In genomic region chr9:131912069-131912468, GRCh38 we compare ENCODE assay signal across 29 cellular contexts.
"Had no signal": no experiment of that assay in that cellular context is flagged by ENCODE, and none has a peak within 500 bp of the region (broad histone marks: within the 10 kb centered on the region; RNA-seq: fewer than 3 reads in every experiment).

No MANE protein-coding gene starts in this region.

- H3K9me3 Mint-ChIP-seq: natural killer cell; nephron; stimulated activated effector memory CD8-positive, alpha-beta T cell treated with anti-CD3 and anti-CD28 coated beads, Interleukin-12 subunit alpha, Interleukin-12 subunit beta, amount 100 ng/mL, for 72 hours; stimulated activated naive B cell treated with anti-CD40 and anti-IgM and Interleukin-4, amounts not matched to agents 10 μg/mL and 1 μg/mL and 100 μg/mL, for 72 hours; stimulated activated naive CD8-positive, alpha-beta T cell treated with anti-CD3 and anti-CD28 coated beads, Interleukin-15, Interleukin-2, amounts not matched to agents 100 ng/mL and 50 ng/mL, for 24 hours had no signal

- H3K79me2 ChIP-seq: parathyroid adenoma had no signal

- H3K4me1 Mint-ChIP-seq: nephron had no signal

- DNase-seq: naive thymus-derived CD4-positive, alpha-beta T cell; natural killer cell; occipital lobe; ovary; psoas muscle; right cardiac atrium; right lobe of liver; sigmoid colon; small intestine; stimulated activated CD4-positive, alpha-beta T cell treated with anti-CD3 and anti-CD28 coated beads, Interleukin-15, amount 100 ng/mL, for 24 hours; stimulated activated CD4-positive, alpha-beta T cell treated with anti-CD3 and anti-CD28 coated beads, Interleukin-2, amount 100 ng/mL, for 24 hours; stimulated activated CD4-positive, alpha-beta T cell treated with anti-CD3 and anti-CD28 coated beads, Interleukin-2, amount 100 ng/mL, for 48 hours; stimulated activated CD4-positive, alpha-beta T cell treated with anti-CD3 and anti-CD28 coated beads, Interleukin-4, amount 100 ng/mL, for 24 hours; stimulated activated naive B cell treated with anti-CD40 and anti-IgM and Interleukin-4, amounts not matched to agents 10 μg/mL and 1 μg/mL and 100 μg/mL, for 72 hours; stimulated activated naive CD4-positive, alpha-beta T cell treated with Interleukin-2 at 50 U/mL for 16 hours; substantia nigra; testis; tibial artery; transverse colon; upper lobe of left lung had no signal

- H3K9me3 ChIP-seq: ovary, psoas muscle, right lobe of liver, sigmoid colon, suprapubic skin, testis, tibial artery, transverse colon, upper lobe of left lung, vagina had no signal

- H3K4me2 ChIP-seq: neural progenitor cell had no signal

- H3K27ac ChIP-seq: neural progenitor cell, ovary, parathyroid adenoma, psoas muscle, right lobe of liver, sigmoid colon, suprapubic skin, testis, tibial artery, transverse colon, upper lobe of left lung, vagina had no signal

- H3K36me3 Mint-ChIP-seq: natural killer cell; stimulated activated effector memory CD8-positive, alpha-beta T cell treated with anti-CD3 and anti-CD28 coated beads, Interleukin-12 subunit alpha, Interleukin-12 subunit beta, amount 100 ng/mL, for 72 hours had no signal

- H3K4me1 ChIP-seq: neural progenitor cell, parathyroid adenoma, psoas muscle, right lobe of liver, sigmoid colon, suprapubic skin, testis, tibial artery, transverse colon, vagina had no signal

- H3K4me3 ChIP-seq: neural progenitor cell, ovary, psoas muscle, right lobe of liver, sigmoid colon, suprapubic skin, testis, tibial artery, transverse colon, upper lobe of left lung, vagina had no signal

- H2AFZ ChIP-seq: neural progenitor cell, parathyroid adenoma had no signal

- H3K9ac ChIP-seq: neural progenitor cell, parathyroid adenoma had no signal

- ATAC-seq: naive thymus-derived CD4-positive, alpha-beta T cell; natural killer cell; psoas muscle; right cardiac atrium; right lobe of liver; stimulated activated effector memory CD8-positive, alpha-beta T cell treated with anti-CD3 and anti-CD28 coated beads, Interleukin-12 subunit alpha, Interleukin-12 subunit beta, amount 100 ng/mL, for 72 hours; stimulated activated naive B cell treated with anti-CD40 and anti-IgM and Interleukin-4, amounts not matched to agents 10 μg/mL and 1 μg/mL and 100 μg/mL, for 72 hours had no signal

- FAIRE-seq: small intestine, urothelium cell line had no signal

- H3K36me3 ChIP-seq: neural progenitor cell, ovary, right lobe of liver, sigmoid colon, suprapubic skin, tibial artery, transverse colon, upper lobe of left lung, vagina had no signal

- H3K27me3 Mint-ChIP-seq: naive thymus-derived CD4-positive, alpha-beta T cell; progenitor cell of endocrine pancreas; stimulated activated naive B cell treated with anti-CD40 and anti-IgM and Interleukin-4, amounts not matched to agents 10 μg/mL and 1 μg/mL and 100 μg/mL, for 72 hours; stimulated activated naive CD8-positive, alpha-beta T cell treated with anti-CD3 and anti-CD28 coated beads, Interleukin-15, Interleukin-2, amounts not matched to agents 100 ng/mL and 50 ng/mL, for 24 hours had no signal

- H3K4me3 Mint-ChIP-seq: naive thymus-derived CD4-positive, alpha-beta T cell; natural killer cell; nephron; neural progenitor cell; stimulated activated effector memory CD8-positive, alpha-beta T cell treated with anti-CD3 and anti-CD28 coated beads, Interleukin-12 subunit alpha, Interleukin-12 subunit beta, amount 100 ng/mL, for 72 hours; stimulated activated naive B cell treated with anti-CD40 and anti-IgM and Interleukin-4, amounts not matched to agents 10 μg/mL and 1 μg/mL and 100 μg/mL, for 72 hours; stimulated activated naive CD8-positive, alpha-beta T cell treated with anti-CD3 and anti-CD28 coated beads, Interleukin-15, Interleukin-2, amounts not matched to agents 100 ng/mL and 50 ng/mL, for 24 hours had no signal

- H3K27me3 ChIP-seq: neural progenitor cell, ovary, right lobe of liver, sigmoid colon, suprapubic skin, testis, tibial artery, transverse colon, upper lobe of left lung, vagina had no signal

- H3K27ac Mint-ChIP-seq: naive thymus-derived CD4-positive, alpha-beta T cell; natural killer cell; nephron; neural progenitor cell; progenitor cell of endocrine pancreas; stimulated activated effector memory CD8-positive, alpha-beta T cell treated with anti-CD3 and anti-CD28 coated beads, Interleukin-12 subunit alpha, Interleukin-12 subunit beta, amount 100 ng/mL, for 72 hours; stimulated activated naive B cell treated with anti-CD40 and anti-IgM and Interleukin-4, amounts not matched to agents 10 μg/mL and 1 μg/mL and 100 μg/mL, for 72 hours; stimulated activated naive CD8-positive, alpha-beta T cell treated with anti-CD3 and anti-CD28 coated beads, Interleukin-15, Interleukin-2, amounts not matched to agents 100 ng/mL and 50 ng/mL, for 24 hours had no signal
